Comparison of ENCODE assay signal across 8 cellular contexts in genomic region chr18:50559750-50560680, GRCh38. TPM values are rescaled to one million over a fixed set of nuclear protein-coding genes. Genes with fewer than 3 reads are reported as not detected.
DNase-seq lines count a peak whose midpoint lies in the region; ATAC-seq and TF ChIP-seq lines count a peak whose summit lies in the region.

Gene MAPK4 (plus strand): TSS chr18:50560087. CDS start chr18:50663959, 103,872 bp downstream.

- H3K36me3 Mint-ChIP-seq in activated T-cell treated with anti-CD3 and anti-CD28 coated beads, Interleukin-2, amount 50 U/mL, for 72 hours (ENCODE audit: insufficient read depth in 2 of 2), result peaks cover 0 to 6% of the 10 kb centered on the region in 2 donors
- peaks cover 5% of the 10 kb centered on the region for H3K36me3 Mint-ChIP-seq in nephron progenitor cell (ENCODE audit: low read depth)

- no peak for TF ChIP-seq CTCF in nephron progenitor cell (IDR thresholded peaks at IDR 0.05)

- peak; percentile 74 for ATAC-seq in GM18498 (IDR thresholded peaks at IDR 0.05; ENCODE audit: unreplicated experiment)
- ATAC-seq in activated T-cell treated with anti-CD3 and anti-CD28 coated beads, Interleukin-2, amount 50 U/mL, for 72 hours (replicated peaks in 1 of 2), result peak; percentile 86 to 89

- no peak within 1 kb of the TSS for H3K27ac Mint-ChIP-seq in activated T-cell treated with anti-CD3 and anti-CD28 coated beads, Interleukin-2, amount 50 U/mL, for 72 hours
- H3K27ac Mint-ChIP-seq in nephron progenitor cell, result no peak within 1 kb of the TSS

- H3K9me3 Mint-ChIP-seq in activated T-cell treated with anti-CD3 and anti-CD28 coated beads, Interleukin-2, amount 50 U/mL, for 72 hours, result peaks cover 5 to 8% of the 10 kb centered on the region in 2 donors
- H3K9me3 Mint-ChIP-seq in nephron progenitor cell, result peaks cover 11% of the 10 kb centered on the region

- H3K27me3 Mint-ChIP-seq in activated T-cell treated with anti-CD3 and anti-CD28 coated beads, Interleukin-2, amount 50 U/mL, for 72 hours (ENCODE audit: low read depth), result peaks cover 75% of the 10 kb centered on the region
- peaks cover 53% of the 10 kb centered on the region for H3K27me3 Mint-ChIP-seq in nephron progenitor cell (ENCODE audit: low read depth, poor library complexity)

- peak within 1 kb of the TSS; percentile 70 to 71 for H3K4me3 Mint-ChIP-seq in activated T-cell treated with anti-CD3 and anti-CD28 coated beads, Interleukin-2, amount 50 U/mL, for 72 hours
- H3K4me3 Mint-ChIP-seq in nephron progenitor cell, result peak within 1 kb of the TSS; percentile 85

- in situ Hi-C loops in ACHN (cut with HindIII; ENCODE audit: low pct_ligation_motif_present, low pct_unique_long_range_greater_than_20kb, low sequenced_read_pairs), result no loop called here

- peak; percentile 19 for DNase-seq in ACHN
- DNase-seq in HuH-7 (ENCODE audit: low spot score), result peak; percentile 38
- peak; percentile 21 to 31 for DNase-seq in activated T-cell treated with anti-CD3 and anti-CD28 coated beads, Interleukin-2, amount 50 U/mL, for 72 hours
- DNase-seq in germinal center (ENCODE audit: low spot score), result peak; percentile 45
- DNase-seq in nephron progenitor cell, result peak; percentile 77
- no peak for DNase-seq in NCI-H2081 treated with DMSO at 0.1 percent for 48 hours (lab: John Stamatoyannopoulos, UW)
- no peak for DNase-seq in central memory CD4-positive, alpha-beta T cell

- no peaks in the 10 kb centered on the region for H3K4me1 Mint-ChIP-seq in activated T-cell treated with anti-CD3 and anti-CD28 coated beads, Interleukin-2, amount 50 U/mL, for 72 hours (ENCODE audit: low read depth)
- H3K4me1 Mint-ChIP-seq in nephron progenitor cell, result peaks cover 21% of the 10 kb centered on the region

RNA-seq across cellular contexts. Expression of gene MAPK4, which starts in this region (rescaled TPM):
- total RNA-seq in activated T-cell treated with anti-CD3 and anti-CD28 coated beads, Interleukin-2, amount 50 U/mL, for 72 hours, result not detected

Comparison
In these comparisons a context has a peak if more than half of its experiments do, and no peak if none do; other contexts are left out.
1. Peak in DNase-seq and ATAC-seq in activated T-cell treated with anti-CD3 and anti-CD28 coated beads, Interleukin-2, amount 50 U/mL, for 72 hours; RNA of the gene not detected or under 1 TPM.
2. DNase-seq: peak in ACHN (single experiment), HuH-7 (single experiment), germinal center (single experiment) and nephron progenitor cell (single experiment); none in NCI-H2081 treated with DMSO at 0.1 percent for 48 hours (single experiment) and central memory CD4-positive, alpha-beta T cell (single experiment).